Comparison of ENCODE assay signal across 16 cellular contexts in the genomic region with DNA sequence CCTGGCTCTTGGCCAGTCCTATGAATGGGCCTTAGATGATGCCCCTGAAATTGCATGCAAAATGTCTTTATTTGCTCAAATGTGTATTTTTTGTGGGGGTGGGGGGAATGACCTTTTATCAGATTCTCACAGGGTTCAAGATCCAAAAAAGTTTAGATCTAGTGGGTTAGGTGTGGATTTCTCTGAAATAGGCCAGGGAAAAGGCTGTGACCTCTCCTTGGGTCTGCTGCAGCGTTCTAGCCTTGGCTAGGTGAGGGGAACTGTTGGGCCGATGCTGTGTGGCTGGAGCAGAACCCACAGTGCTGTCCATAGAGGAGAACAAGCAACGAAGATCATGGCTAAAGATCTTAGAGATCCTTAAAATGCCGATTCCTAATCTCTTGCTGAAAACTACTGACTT.
"Had no signal": no experiment of that assay in that cellular context is flagged by ENCODE, and none has a peak within 500 bp of the region (broad histone marks: within the 10 kb centered on the region; RNA-seq: fewer than 3 reads in every experiment).

No MANE protein-coding gene starts in this region.

- H3K4me3 Mint-ChIP-seq: activated CD4-positive, alpha-beta memory T cell treated with anti-CD3 and anti-CD28 coated beads for 36 hours; activated naive CD8-positive, alpha-beta T cell treated with anti-CD3 and anti-CD28 coated beads for 36 hours; T-helper 2 cell treated with Interferon-gamma antibody and Interleukin-4, amounts not matched to agents 5 μg/mL and 100 μg/mL, for 36 hours had no signal

- H3K4me2 ChIP-seq: smooth muscle cell had no signal

- ATAC-seq: activated CD4-positive, CD25-positive, alpha-beta regulatory T cell treated with anti-CD3 and anti-CD28 coated beads, Interleukin-2, amount 50 U/mL, for 24 hours; gastroesophageal sphincter; left lung had no signal

- H3K9me3 Mint-ChIP-seq: activated CD4-positive, alpha-beta memory T cell treated with anti-CD3 and anti-CD28 coated beads for 36 hours; activated naive CD8-positive, alpha-beta T cell treated with anti-CD3 and anti-CD28 coated beads for 36 hours; T-helper 2 cell treated with Interferon-gamma antibody and Interleukin-4, amounts not matched to agents 5 μg/mL and 100 μg/mL, for 36 hours had no signal

- H3K36me3 ChIP-seq: colonic mucosa had no signal

- H3K27ac Mint-ChIP-seq: activated CD4-positive, alpha-beta memory T cell treated with anti-CD3 and anti-CD28 coated beads for 36 hours; T-helper 2 cell treated with Interferon-gamma antibody and Interleukin-4, amounts not matched to agents 5 μg/mL and 100 μg/mL, for 36 hours had no signal

- FAIRE-seq: astrocyte had no signal

- H3K4me1 ChIP-seq: colonic mucosa, gastroesophageal sphincter, left lung, right atrium auricular region, SJCRH30, suprapubic skin had no signal

- H3K9me3 ChIP-seq: colonic mucosa, gastroesophageal sphincter, left lung, right atrium auricular region, SJCRH30, suprapubic skin had no signal

- H3K27me3 ChIP-seq: cardiac muscle cell, colonic mucosa, gastroesophageal sphincter, left lung, right atrium auricular region, SJCRH30, suprapubic skin had no signal

- H3K4me3 ChIP-seq: cardiac muscle cell, colonic mucosa, gastroesophageal sphincter, left lung, right atrium auricular region, SJCRH30, smooth muscle cell, suprapubic skin had no signal

- H3K27ac ChIP-seq: cardiac muscle cell, colonic mucosa, epithelial cell of prostate, gastroesophageal sphincter, left lung, right atrium auricular region, SJCRH30, suprapubic skin had no signal

- DNase-seq: activated CD4-positive, alpha-beta memory T cell treated with anti-CD3 and anti-CD28 coated beads for 36 hours; activated naive CD8-positive, alpha-beta T cell treated with anti-CD3 and anti-CD28 coated beads for 36 hours; colonic mucosa; effector CD8-positive, alpha-beta T cell; islet precursor cell; left lung; SJCRH30 had no signal

- H3K27me3 Mint-ChIP-seq: activated CD4-positive, alpha-beta memory T cell treated with anti-CD3 and anti-CD28 coated beads for 36 hours; activated naive CD8-positive, alpha-beta T cell treated with anti-CD3 and anti-CD28 coated beads for 36 hours had no signal
